11 cellular contexts compared by ENCODE assay signal in the genomic region with DNA sequence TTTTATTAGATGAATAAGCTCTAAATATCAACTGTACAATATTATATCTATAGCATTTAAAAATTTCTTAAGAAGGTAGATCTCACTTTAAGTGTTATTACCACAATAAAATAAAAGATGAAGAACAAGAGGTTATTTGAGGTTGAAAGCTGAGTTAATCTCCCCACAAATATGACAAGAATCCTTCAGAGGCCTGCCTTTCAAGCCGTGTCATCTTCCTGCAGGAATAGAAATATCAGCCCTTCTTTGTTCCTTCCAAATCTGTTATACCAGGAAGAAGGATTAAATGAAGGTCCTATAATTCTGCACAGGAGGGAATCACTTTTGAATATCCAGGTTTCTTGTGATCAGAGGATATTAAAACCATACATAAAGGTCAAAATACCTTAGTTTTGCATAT. TPM values are rescaled to one million over a fixed set of nuclear protein-coding genes. Genes with fewer than 3 reads are reported as not detected.
"Had no signal": no experiment of that assay in that cellular context is flagged by ENCODE, and none has a peak within 500 bp of the region (broad histone marks: within the 10 kb centered on the region; RNA-seq: fewer than 3 reads in every experiment).

No MANE protein-coding gene starts in this region.

RNA-seq across cellular contexts. Expression of gene DEFB131A, which starts 18.3 kb away (rescaled TPM):
- total RNA-seq: activated CD4-positive, alpha-beta memory T cell treated with anti-CD3 and anti-CD28 coated beads, Interleukin-2, amount 10 ng/mL, durations not matched to agents 7 days and 5 days; activated CD8-positive, alpha-beta memory T cell treated with anti-CD3 and anti-CD28 coated beads, Interleukin-2, amount 10 ng/mL, durations not matched to agents 7 days and 5 days; aorta; breast epithelium; MCF 10A; OCI-LY7; PC-9; Right ventricle myocardium inferior; SK-MEL-5; T-helper 1 cell treated with Interleukin-12 subunit alpha and Interleukin-12 subunit beta and Interleukin-4 antibody, amounts not matched to agents 30 ng/mL and 1 ng/mL, for 36 hours; T-helper 2 cell treated with Interferon-gamma antibody and Interleukin-4, amounts not matched to agents 100 ng/mL and 5 ng/mL, for 36 hours had no signal
- polyA plus RNA-seq: aorta had no signal
